In genomic region chr17:81915331-81915730, GRCh38 we compare ENCODE assay signal across 15 cellular contexts. TPM values are rescaled to one million over a fixed set of nuclear protein-coding genes. Genes with fewer than 3 reads are reported as not detected.
DNase-seq lines count a peak whose midpoint lies in the region; ATAC-seq, FAIRE-seq and TF ChIP-seq lines count a peak whose summit lies in the region.
"Had no signal": no experiment of that assay in that cellular context is flagged by ENCODE, and none has a peak within 500 bp of the region (broad histone marks: within the 10 kb centered on the region; RNA-seq: fewer than 3 reads in every experiment).

No MANE protein-coding gene starts in this region.

- H4K20me1 ChIP-seq in HepG2 (ENCODE audit: insufficient read depth, low read length) = no peaks in the 10 kb centered on the region; the same call in 1 of the 2 replicates

- CTCF ChIA-PET in HepG2 (lab: Yijun Ruan, JAX; ENCODE audit: low intra/inter-chr PET ratio, low total read pairs) = no interaction called here

- H3K9me3 Mint-ChIP-seq in progenitor cell of endocrine pancreas (ENCODE audit: low read depth) = no peaks in the 10 kb centered on the region

- peak overlapping the region; percentile 86 for H3K27ac Mint-ChIP-seq in T-helper 17 cell
- H3K27ac Mint-ChIP-seq in progenitor cell of endocrine pancreas = no peak overlapping the region

- no TSS peak for BruUV-seq in HepG2 (replicated peaks; lab: Mats Ljungman, UMichigan)

- H3K9me3 ChIP-seq in HepG2 (ENCODE audit: low read length) (no peaks in the 10 kb centered on the region), right lobe of liver (no peaks in the 10 kb centered on the region), T-helper 17 cell (ENCODE audit: control insufficient read depth, low read length, poor library complexity, severe bottlenecking) (no peaks in the 10 kb centered on the region), psoas muscle (no peaks in the 10 kb centered on the region)
- H3K9me3 ChIP-seq: A549, Caco-2 had no signal

- H3K36me3 ChIP-seq in HepG2 (replicated peaks in 1 of 2; ENCODE audit: control insufficient read depth in 1 of 2, insufficient read depth in 2 of 2, low read length in 2 of 2) (peaks cover 30 to 54% of the 10 kb centered on the region in 2 experiments), right lobe of liver (peaks cover 0 to 34% (median 12%) of the 10 kb centered on the region in 4 donors), psoas muscle (ENCODE audit: insufficient read depth in 1 of 2, low read depth in 1 of 2) (peaks cover 5 to 57% of the 10 kb centered on the region in 2 donors)

- H2AFZ ChIP-seq in HepG2 (ENCODE audit: low read length) = no peak overlapping the region

- peak in 1 of 2 experiments; percentile 8; a peak in 1 of 4 replicates for TF ChIP-seq POLR2A in HepG2 (IDR thresholded peaks at IDR 0.05; ENCODE audit: insufficient read depth in 1 of 2, low read depth in 2 of 2, low read length in 2 of 2)
- no peak for TF ChIP-seq POLR2A in right lobe of liver (IDR thresholded peaks at IDR 0.05)

- H3K36me3 Mint-ChIP-seq in T-helper 17 cell (ENCODE audit: low read depth) (peaks cover 4% of the 10 kb centered on the region), progenitor cell of endocrine pancreas (ENCODE audit: insufficient read depth) (peaks cover 15% of the 10 kb centered on the region)

- H3K4me1 Mint-ChIP-seq in T-helper 17 cell (peaks cover 28% of the 10 kb centered on the region), progenitor cell of endocrine pancreas (ENCODE audit: low read depth) (peaks cover 14% of the 10 kb centered on the region)

- in situ Hi-C loops in HepG2 (cut with HindIII; ENCODE audit: extremely low pct_ligation_motif_present, low pct_unique_long_range_greater_than_20kb) = no loop called here

- H3K4me2 ChIP-seq in HepG2 (ENCODE audit: low read depth, low read length) = no peak overlapping the region

- TF ChIP-seq CTCF in HepG2 (CRISPR knock-in tag; IDR thresholded peaks at IDR 0.05) (no peak), right lobe of liver (IDR thresholded peaks at IDR 0.05) (no peak), progenitor cell of endocrine pancreas (IDR thresholded peaks at IDR 0.05; ENCODE audit: unreplicated experiment) (no peak), psoas muscle (IDR thresholded peaks at IDR 0.05) (no peak)

- DNase-seq in HepG2 (ENCODE audit: low spot score) (no peak), right lobe of liver (no peak), T-helper 17 cell (no peak), progenitor cell of endocrine pancreas (ENCODE audit: low spot score, unreplicated experiment) (no peak), psoas muscle (no peak)
- no peak for DNase-seq in activated CD4-positive, alpha-beta T cell treated with anti-CD3 and anti-CD28 coated beads for 1 hour
- DNase-seq: Caco-2, H7, Kasumi-1, MM.1S, NCI-H1092 treated with DMSO at 0.1 percent for 48 hours, NCI-H2227 treated with DMSO at 0.1 percent for 48 hours, NCI-H524 had no signal

- TF ChIP-seq RAD21 in HepG2 (CRISPR knock-in tag; IDR thresholded peaks at IDR 0.05) = no peak

- WGBS in HepG2 (ENCODE audit: low lambda C conversion rate) = 100% methylated on average over 10 of the region's 12 CpGs
- WGBS in right lobe of liver (ENCODE audit: insufficient coverage, low coverage, low lambda C conversion rate, missing lambda C conversion rate) = 93% methylated on average over 3 of the region's 12 CpGs
- 93 to 94% (median 94%) methylated on average over 12 of the region's 12 CpGs for WGBS in psoas muscle, 3 donors

- H3K27ac ChIP-seq in HepG2 (ENCODE audit: extremely low read length, insufficient read depth, low read length) (no peak overlapping the region), right lobe of liver (no peak overlapping the region), psoas muscle (no peak overlapping the region)

- H3K4me3 Mint-ChIP-seq in T-helper 17 cell (no peak overlapping the region), progenitor cell of endocrine pancreas (ENCODE audit: low read depth) (peak overlapping the region; percentile 51)

- intact Hi-C loops in HepG2 (cut with micrococcal nuclease; ENCODE audit: unreplicated experiment) (no loop called here), right lobe of liver (cut with DNase I) (no loop called here), psoas muscle (cut with DNase I) (no loop called here)

- FAIRE-seq in HepG2 (lab: Jason Lieb, UNC) = no peak
- FAIRE-seq: A549, GM19239 had no signal

- peaks cover 34% of the 10 kb centered on the region for H3K4me1 ChIP-seq in HepG2 (ENCODE audit: insufficient read depth, low read length)
- H3K4me1 ChIP-seq in right lobe of liver = peaks cover 0 to 33% (median 9%) of the 10 kb centered on the region in 4 donors
- H3K4me1 ChIP-seq in psoas muscle = peaks cover 41% of the 10 kb centered on the region

- POLR2A ChIA-PET in HepG2 (lab: Yijun Ruan, JAX) = interaction anchor here (2.7 to 2.8 kb wide), 2 partner anchors 12 to 38 kb away, joined by 9 to 49 read pairs; partner anchors contain the start of gene MAFG

- TF ChIP-seq EP300 in HepG2 (IDR thresholded peaks at IDR 0.05; ENCODE audit: low read depth in 2 of 2, low read length in 2 of 2) = no peak
- TF ChIP-seq EP300 in HepG2 (CRISPR knock-in tag; IDR thresholded peaks at IDR 0.05; ENCODE audit: borderline replicate concordance) = no peak

- H3K79me2 ChIP-seq in HepG2 (ENCODE audit: insufficient read depth, low read length) = peaks cover 32% of the 10 kb centered on the region

- H3K27me3 Mint-ChIP-seq in T-helper 17 cell (no peaks in the 10 kb centered on the region), progenitor cell of endocrine pancreas (no peaks in the 10 kb centered on the region)

- H3K9ac ChIP-seq in HepG2 (ENCODE audit: insufficient read depth, low read depth, low read length) = no peak overlapping the region

- no peak overlapping the region for H3K4me3 ChIP-seq in HepG2 (replicated peaks in 1 of 3; ENCODE audit: insufficient read depth in 1 of 3, low read depth in 2 of 3, low read length in 3 of 3)
- H3K4me3 ChIP-seq in right lobe of liver = no peak overlapping the region
- H3K4me3 ChIP-seq in psoas muscle = no peak overlapping the region
- H3K4me3 ChIP-seq: A549 had no signal

- ATAC-seq in HepG2 = no peak
- no peak for ATAC-seq in right lobe of liver
- no peak for ATAC-seq in T-helper 17 cell
- no peak for ATAC-seq in psoas muscle
- ATAC-seq: A549 had no signal

- H3K27me3 ChIP-seq in HepG2 (ENCODE audit: control insufficient read depth in 1 of 2, insufficient read depth in 2 of 2, low read length in 2 of 2) (no peaks in the 10 kb centered on the region; a peak in 1 of 5 replicates), right lobe of liver (no peaks in the 10 kb centered on the region), psoas muscle (ENCODE audit: insufficient read depth in 3 of 3, low read length in 2 of 3) (no peaks in the 10 kb centered on the region)

RNA-seq across cellular contexts. Expression of gene SIRT7, which starts 2.6 kb away (rescaled TPM):
- total RNA-seq in HepG2 (2016; rRNA removed; fragmentation: Illumina TruSeq; extraction: Trizol) (14.5 and 24.8 TPM in 2 replicates), right lobe of liver (10 to 100 TPM in 4 of 6 experiments, 1 to 10 TPM in 2; 7.4 to 15.0 (median 12.2) TPM), T-helper 17 cell (10 to 100 TPM; 48.9 to 58.2 TPM), progenitor cell of endocrine pancreas (32.4 and 34.0 TPM in 2 replicates), psoas muscle (10 to 100 TPM in 1 of 4 donors, 1 to 10 TPM in 3; 3.9 to 10.2 (median 6.3) TPM)
- 71.6 and 74.9 TPM in 2 replicates for total RNA-seq in HepG2 (2016; cell fraction: cytosol; rRNA removed; fragmentation: Illumina TruSeq; extraction: Trizol; ENCODE audit: low read depth)
- 13.5 and 25.0 TPM in 2 replicates for total RNA-seq in HepG2 (2016; cell fraction: insoluble cytoplasmic fraction; rRNA removed; fragmentation: Illumina TruSeq; extraction: Trizol)
- total RNA-seq in HepG2 (2016; cell fraction: membrane; rRNA removed; fragmentation: Illumina TruSeq; extraction: Trizol) = 27.9 and 28.8 TPM in 2 replicates
- 28.8 and 33.6 TPM in 2 replicates for total RNA-seq in HepG2 (2016; cell fraction: nucleus; rRNA removed; fragmentation: Illumina TruSeq; extraction: Trizol)
- polyA plus RNA-seq in HepG2 (2011; rRNA removed) (8.3 and 10.9 TPM in 2 replicates), psoas muscle (10 to 100 TPM in 2 of 3 donors, 1 to 10 TPM in 1; 5.7 to 14.2 (median 10.4) TPM)
- 5.9 and 7.5 TPM in 2 replicates for polyA plus RNA-seq in HepG2 (2011; cell fraction: cytosol; rRNA removed)
- 73.2 and 80.4 TPM in 2 replicates for polyA plus RNA-seq in HepG2 (2011; cell fraction: nucleus; rRNA removed)
- 12.4 and 18.7 TPM in 2 replicates for polyA plus RNA-seq in HepG2 (2012)
- polyA plus RNA-seq in HepG2 (2016; cell fraction: cytosol; fragmentation: Illumina TruSeq; extraction: Trizol; ENCODE audit: low read depth) = 8.7 and 9.0 TPM in 2 replicates
- polyA plus RNA-seq in HepG2 (2016; cell fraction: insoluble cytoplasmic fraction; fragmentation: Illumina TruSeq; extraction: Trizol; ENCODE audit: low read depth) = 13.6 and 15.2 TPM in 2 replicates
- 12.2 and 12.4 TPM in 2 replicates for polyA plus RNA-seq in HepG2 (2016; cell fraction: membrane; fragmentation: Illumina TruSeq; extraction: Trizol; ENCODE audit: low read depth)
- polyA plus RNA-seq in HepG2 (2016; cell fraction: nucleus; fragmentation: Illumina TruSeq; extraction: Trizol; ENCODE audit: insufficient read depth, low read depth) = 87.1 and 90.3 TPM in 2 replicates
- 38.8 and 69.4 TPM in 2 replicates for polyA minus RNA-seq in HepG2 (2011; rRNA and poly(A)+ RNA removed; ENCODE audit: low replicate concordance)
- 8.9 and 16.0 TPM in 2 replicates for polyA minus RNA-seq in HepG2 (2011; cell fraction: cytosol; rRNA and poly(A)+ RNA removed)
- polyA minus RNA-seq in HepG2 (2011; cell fraction: nucleus; rRNA and poly(A)+ RNA removed) = 22.5 and 26.8 TPM in 2 replicates

RNA-seq across cellular contexts. Expression of gene PCYT2, which starts 4.1 kb away (rescaled TPM):
- total RNA-seq in HepG2 (2016; rRNA removed; fragmentation: Illumina TruSeq; extraction: Trizol) (240 and 297 TPM in 2 replicates), right lobe of liver (100 to 1,000 TPM in 1 of 6 experiments, 10 to 100 TPM in 5; 63.5 to 103 (median 89.3) TPM), T-helper 17 cell (10 to 100 TPM; 21.6 to 26.0 TPM), progenitor cell of endocrine pancreas (93.2 and 95.2 TPM in 2 replicates), psoas muscle (10 to 100 TPM; 10.2 to 26.9 (median 19.2) TPM)
- total RNA-seq in HepG2 (2016; cell fraction: cytosol; rRNA removed; fragmentation: Illumina TruSeq; extraction: Trizol; ENCODE audit: low read depth) = 152 and 156 TPM in 2 replicates
- 223 and 298 TPM in 2 replicates for total RNA-seq in HepG2 (2016; cell fraction: insoluble cytoplasmic fraction; rRNA removed; fragmentation: Illumina TruSeq; extraction: Trizol)
- total RNA-seq in HepG2 (2016; cell fraction: membrane; rRNA removed; fragmentation: Illumina TruSeq; extraction: Trizol) = 178 and 208 TPM in 2 replicates
- 220 and 223 TPM in 2 replicates for total RNA-seq in HepG2 (2016; cell fraction: nucleus; rRNA removed; fragmentation: Illumina TruSeq; extraction: Trizol)
- polyA plus RNA-seq in HepG2 (2011; rRNA removed) (147 and 222 TPM in 2 replicates), psoas muscle (10 to 100 TPM; 13.2 to 14.1 (median 13.3) TPM)
- 94.7 and 118 TPM in 2 replicates for polyA plus RNA-seq in HepG2 (2011; cell fraction: cytosol; rRNA removed)
- polyA plus RNA-seq in HepG2 (2011; cell fraction: nucleus; rRNA removed) = 1,015 and 1,225 TPM in 2 replicates
- 124 and 128 TPM in 2 replicates for polyA plus RNA-seq in HepG2 (2012)
- 113 and 134 TPM in 2 replicates for polyA plus RNA-seq in HepG2 (2016; cell fraction: cytosol; fragmentation: Illumina TruSeq; extraction: Trizol; ENCODE audit: low read depth)
- polyA plus RNA-seq in HepG2 (2016; cell fraction: insoluble cytoplasmic fraction; fragmentation: Illumina TruSeq; extraction: Trizol; ENCODE audit: low read depth) = 235 and 242 TPM in 2 replicates
- polyA plus RNA-seq in HepG2 (2016; cell fraction: membrane; fragmentation: Illumina TruSeq; extraction: Trizol; ENCODE audit: low read depth) = 149 and 175 TPM in 2 replicates
- polyA plus RNA-seq in HepG2 (2016; cell fraction: nucleus; fragmentation: Illumina TruSeq; extraction: Trizol; ENCODE audit: insufficient read depth, low read depth) = 499 and 551 TPM in 2 replicates
- polyA minus RNA-seq in HepG2 (2011; rRNA and poly(A)+ RNA removed; ENCODE audit: low replicate concordance) = 38.6 and 144 TPM in 2 replicates
- 47.2 and 54.9 TPM in 2 replicates for polyA minus RNA-seq in HepG2 (2011; cell fraction: cytosol; rRNA and poly(A)+ RNA removed)
- polyA minus RNA-seq in HepG2 (2011; cell fraction: nucleus; rRNA and poly(A)+ RNA removed) = 202 and 210 TPM in 2 replicates

RNA-seq across cellular contexts. Expression of gene MAFG, which starts 12.2 kb away (rescaled TPM):
- total RNA-seq in HepG2 (2016; rRNA removed; fragmentation: Illumina TruSeq; extraction: Trizol) = 12.4 and 14.5 TPM in 2 replicates
- 2.1 and 2.3 TPM in 2 replicates for total RNA-seq in HepG2 (2016; cell fraction: cytosol; rRNA removed; fragmentation: Illumina TruSeq; extraction: Trizol; ENCODE audit: low read depth)
- total RNA-seq in HepG2 (2016; cell fraction: insoluble cytoplasmic fraction; rRNA removed; fragmentation: Illumina TruSeq; extraction: Trizol) = 9.8 and 14.7 TPM in 2 replicates
- 7.6 TPM in 2 replicates for total RNA-seq in HepG2 (2016; cell fraction: membrane; rRNA removed; fragmentation: Illumina TruSeq; extraction: Trizol)
- 15.5 and 16.7 TPM in 2 replicates for total RNA-seq in HepG2 (2016; cell fraction: nucleus; rRNA removed; fragmentation: Illumina TruSeq; extraction: Trizol)
- 20.0 TPM in 2 replicates for polyA plus RNA-seq in HepG2 (2011; rRNA removed)
- 17.1 and 19.4 TPM in 2 replicates for polyA plus RNA-seq in HepG2 (2011; cell fraction: cytosol; rRNA removed)
- 98.2 and 128 TPM in 2 replicates for polyA plus RNA-seq in HepG2 (2011; cell fraction: nucleus; rRNA removed)
- 16.1 and 26.5 TPM in 2 replicates for polyA plus RNA-seq in HepG2 (2012)
- 1.4 and 1.6 TPM in 2 replicates for polyA plus RNA-seq in HepG2 (2016; cell fraction: cytosol; fragmentation: Illumina TruSeq; extraction: Trizol; ENCODE audit: low read depth)
- polyA plus RNA-seq in HepG2 (2016; cell fraction: insoluble cytoplasmic fraction; fragmentation: Illumina TruSeq; extraction: Trizol; ENCODE audit: low read depth) = 9.2 and 10.7 TPM in 2 replicates
- polyA plus RNA-seq in HepG2 (2016; cell fraction: membrane; fragmentation: Illumina TruSeq; extraction: Trizol; ENCODE audit: low read depth) = 4.3 and 4.6 TPM in 2 replicates
- polyA plus RNA-seq in HepG2 (2016; cell fraction: nucleus; fragmentation: Illumina TruSeq; extraction: Trizol; ENCODE audit: insufficient read depth, low read depth) = 38.9 and 41.8 TPM in 2 replicates
- 16.8 and 26.4 TPM in 2 replicates for polyA minus RNA-seq in HepG2 (2011; rRNA and poly(A)+ RNA removed; ENCODE audit: low replicate concordance)
- polyA minus RNA-seq in HepG2 (2011; cell fraction: cytosol; rRNA and poly(A)+ RNA removed) = 8.0 and 9.5 TPM in 2 replicates
- 11.9 and 15.8 TPM in 2 replicates for polyA minus RNA-seq in HepG2 (2011; cell fraction: nucleus; rRNA and poly(A)+ RNA removed)
- 10 to 100 TPM in 2 of 6 experiments, 1 to 10 TPM in 4; 7.4 to 12.9 (median 9.2) TPM for total RNA-seq in right lobe of liver
- total RNA-seq in T-helper 17 cell = 10 to 100 TPM; 15.4 to 23.0 TPM
- total RNA-seq in progenitor cell of endocrine pancreas = 29.5 and 30.2 TPM in 2 replicates
- total RNA-seq in psoas muscle = 10 to 100 TPM; 43.1 to 74.2 (median 53.7) TPM
- polyA plus RNA-seq in psoas muscle = 10 to 100 TPM; 21.6 to 73.7 (median 26.6) TPM

RNA-seq across cellular contexts. Expression of gene NPB, which starts 13.3 kb away (rescaled TPM):
- total RNA-seq in HepG2 (2016; rRNA removed; fragmentation: Illumina TruSeq; extraction: Trizol) (0.56 and 0.93 TPM in 2 replicates), right lobe of liver (1 to 10 TPM in 2 of 6 experiments, under 1 TPM in 2, not detected in 2; 0.12 to 1.5 (median 0.87) TPM), T-helper 17 cell (not detected), progenitor cell of endocrine pancreas (0.78 and 1.7 TPM in 2 replicates), psoas muscle (under 1 TPM; 0.42 to 0.78 (median 0.55) TPM)
- 0.97 and 1.1 TPM in 2 replicates for total RNA-seq in HepG2 (2016; cell fraction: cytosol; rRNA removed; fragmentation: Illumina TruSeq; extraction: Trizol; ENCODE audit: low read depth)
- 0.34 and 0.69 TPM in 2 replicates for total RNA-seq in HepG2 (2016; cell fraction: insoluble cytoplasmic fraction; rRNA removed; fragmentation: Illumina TruSeq; extraction: Trizol)
- 0.59 and 0.69 TPM in 2 replicates for total RNA-seq in HepG2 (2016; cell fraction: membrane; rRNA removed; fragmentation: Illumina TruSeq; extraction: Trizol)
- 0.31 and 0.44 TPM in 2 replicates for total RNA-seq in HepG2 (2016; cell fraction: nucleus; rRNA removed; fragmentation: Illumina TruSeq; extraction: Trizol)
- polyA plus RNA-seq in HepG2 (2011; rRNA removed) (0.11 and 0.22 TPM in 2 replicates), psoas muscle (1 to 10 TPM in 1 of 3 donors, under 1 TPM in 2; 0.73 to 2.9 (median 0.76) TPM)
- 0.59 and 0.70 TPM in 2 replicates for polyA plus RNA-seq in HepG2 (2011; cell fraction: cytosol; rRNA removed)
- polyA plus RNA-seq in HepG2 (2011; cell fraction: nucleus; rRNA removed) = 0.52 and 0.66 TPM in 2 replicates
- polyA plus RNA-seq in HepG2 (2012) = 1.6 TPM in 1 of 2 replicates, not detected in the other
- 1.2 and 1.7 TPM in 2 replicates for polyA plus RNA-seq in HepG2 (2016; cell fraction: cytosol; fragmentation: Illumina TruSeq; extraction: Trizol; ENCODE audit: low read depth)
- 0.17 and 0.43 TPM in 2 replicates for polyA plus RNA-seq in HepG2 (2016; cell fraction: insoluble cytoplasmic fraction; fragmentation: Illumina TruSeq; extraction: Trizol; ENCODE audit: low read depth)
- polyA plus RNA-seq in HepG2 (2016; cell fraction: membrane; fragmentation: Illumina TruSeq; extraction: Trizol; ENCODE audit: low read depth) = 0.80 and 0.88 TPM in 2 replicates
- 1.3 TPM in 1 of 2 replicates, not detected in the other for polyA plus RNA-seq in HepG2 (2016; cell fraction: nucleus; fragmentation: Illumina TruSeq; extraction: Trizol; ENCODE audit: insufficient read depth, low read depth)
- 0.80 and 1.6 TPM in 2 replicates for polyA minus RNA-seq in HepG2 (2011; rRNA and poly(A)+ RNA removed; ENCODE audit: low replicate concordance)
- polyA minus RNA-seq in HepG2 (2011; cell fraction: cytosol; rRNA and poly(A)+ RNA removed) = 0.53 TPM in 1 of 2 replicates, not detected in the other
- polyA minus RNA-seq in HepG2 (2011; cell fraction: nucleus; rRNA and poly(A)+ RNA removed) = 0.26 and 0.75 TPM in 2 replicates

RNA-seq across cellular contexts. Expression of gene PYCR1, which starts 21.8 kb away (rescaled TPM):
- total RNA-seq in HepG2 (2016; rRNA removed; fragmentation: Illumina TruSeq; extraction: Trizol) (323 and 338 TPM in 2 replicates), right lobe of liver (10 to 100 TPM in 1 of 6 experiments, 1 to 10 TPM in 5; 3.2 to 10.6 (median 5.1) TPM), T-helper 17 cell (1 to 10 TPM in 1 of 2 donors, under 1 TPM in 1; 0.72 to 1.9 TPM), progenitor cell of endocrine pancreas (65.0 and 65.6 TPM in 2 replicates), psoas muscle (10 to 100 TPM in 2 of 4 donors, 1 to 10 TPM in 2; 5.4 to 12.5 (median 9.5) TPM)
- total RNA-seq in HepG2 (2016; cell fraction: cytosol; rRNA removed; fragmentation: Illumina TruSeq; extraction: Trizol; ENCODE audit: low read depth) = 107 and 137 TPM in 2 replicates
- total RNA-seq in HepG2 (2016; cell fraction: insoluble cytoplasmic fraction; rRNA removed; fragmentation: Illumina TruSeq; extraction: Trizol) = 327 and 331 TPM in 2 replicates
- 233 and 286 TPM in 2 replicates for total RNA-seq in HepG2 (2016; cell fraction: membrane; rRNA removed; fragmentation: Illumina TruSeq; extraction: Trizol)
- total RNA-seq in HepG2 (2016; cell fraction: nucleus; rRNA removed; fragmentation: Illumina TruSeq; extraction: Trizol) = 125 and 146 TPM in 2 replicates
- polyA plus RNA-seq in HepG2 (2011; rRNA removed) (338 and 382 TPM in 2 replicates), psoas muscle (10 to 100 TPM in 2 of 3 donors, 1 to 10 TPM in 1; 8.3 to 23.2 (median 15.2) TPM)
- polyA plus RNA-seq in HepG2 (2011; cell fraction: cytosol; rRNA removed) = 241 and 431 TPM in 2 replicates
- polyA plus RNA-seq in HepG2 (2011; cell fraction: nucleus; rRNA removed) = 366 and 457 TPM in 2 replicates
- 191 and 311 TPM in 2 replicates for polyA plus RNA-seq in HepG2 (2012)
- polyA plus RNA-seq in HepG2 (2016; cell fraction: cytosol; fragmentation: Illumina TruSeq; extraction: Trizol; ENCODE audit: low read depth) = 130 and 165 TPM in 2 replicates
- 344 and 389 TPM in 2 replicates for polyA plus RNA-seq in HepG2 (2016; cell fraction: insoluble cytoplasmic fraction; fragmentation: Illumina TruSeq; extraction: Trizol; ENCODE audit: low read depth)
- polyA plus RNA-seq in HepG2 (2016; cell fraction: membrane; fragmentation: Illumina TruSeq; extraction: Trizol; ENCODE audit: low read depth) = 207 and 239 TPM in 2 replicates
- 253 and 265 TPM in 2 replicates for polyA plus RNA-seq in HepG2 (2016; cell fraction: nucleus; fragmentation: Illumina TruSeq; extraction: Trizol; ENCODE audit: insufficient read depth, low read depth)
- 104 and 478 TPM in 2 replicates for polyA minus RNA-seq in HepG2 (2011; rRNA and poly(A)+ RNA removed; ENCODE audit: low replicate concordance)
- polyA minus RNA-seq in HepG2 (2011; cell fraction: cytosol; rRNA and poly(A)+ RNA removed) = 138 and 160 TPM in 2 replicates
- polyA minus RNA-seq in HepG2 (2011; cell fraction: nucleus; rRNA and poly(A)+ RNA removed) = 31.5 and 42.4 TPM in 2 replicates
